20 cellular contexts compared by ENCODE assay signal in the genomic region with DNA sequence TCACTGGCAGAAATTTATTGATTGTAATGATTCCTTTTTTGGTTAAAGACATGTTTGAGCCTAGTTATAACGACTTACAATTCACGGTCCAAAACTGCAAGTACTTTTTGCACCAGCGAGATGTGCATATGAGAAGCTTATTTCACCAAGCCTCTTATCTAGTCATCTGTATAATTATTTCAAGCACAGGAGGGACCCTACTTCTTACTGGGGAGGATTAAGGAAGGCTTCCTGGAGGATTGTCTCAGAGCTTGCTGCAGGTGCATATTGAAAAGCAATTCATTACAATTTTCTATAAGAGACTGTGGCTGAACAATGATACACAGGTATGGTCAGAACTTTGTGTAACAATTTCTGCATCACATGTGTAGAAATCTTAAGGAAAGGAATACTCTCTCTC.
DNase-seq lines count a peak whose midpoint lies in the region; ATAC-seq and TF ChIP-seq lines count a peak whose summit lies in the region.
"Had no signal": no experiment of that assay in that cellular context is flagged by ENCODE, and none has a peak within 500 bp of the region (broad histone marks: within the 10 kb centered on the region; RNA-seq: fewer than 3 reads in every experiment).

No MANE protein-coding gene starts in this region.

- peaks cover 20% of the 10 kb centered on the region for H3K4me1 Mint-ChIP-seq in GM23338
- peaks cover 50% of the 10 kb centered on the region for H3K4me1 Mint-ChIP-seq in nephron
- H3K4me1 Mint-ChIP-seq in stimulated activated effector memory CD8-positive, alpha-beta T cell treated with anti-CD3 and anti-CD28 coated beads, Interleukin-12 subunit alpha, Interleukin-12 subunit beta, amount 100 ng/mL, for 72 hours: no peaks in the 10 kb centered on the region
- H3K4me1 Mint-ChIP-seq: CD14-positive monocyte had no signal

- no peak for ATAC-seq in GM23338
- no peak for ATAC-seq in HG03196 (IDR thresholded peaks at IDR 0.05; ENCODE audit: unreplicated experiment)
- ATAC-seq in stimulated activated effector memory CD8-positive, alpha-beta T cell treated with anti-CD3 and anti-CD28 coated beads, Interleukin-12 subunit alpha, Interleukin-12 subunit beta, amount 100 ng/mL, for 72 hours: no peak
- ATAC-seq: A549 had no signal

- no peaks in the 10 kb centered on the region for H4K20me1 ChIP-seq in GM23338 (replicated peaks; ENCODE audit: insufficient read depth)
- H4K20me1 ChIP-seq: BLaER1 treated with 17β-estradiol and CSF1 and Interleukin-3, amounts not matched to agents 10 nM and 100 nM had no signal

- H3K9me3 Mint-ChIP-seq in GM23338 (no peaks in the 10 kb centered on the region; the same call in 2 of the 3 replicates), nephron (no peaks in the 10 kb centered on the region)
- no peaks in the 10 kb centered on the region for H3K9me3 Mint-ChIP-seq in stimulated activated effector memory CD8-positive, alpha-beta T cell treated with anti-CD3 and anti-CD28 coated beads, Interleukin-12 subunit alpha, Interleukin-12 subunit beta, amount 100 ng/mL, for 72 hours
- H3K9me3 Mint-ChIP-seq: CD14-positive monocyte; CD4-positive, alpha-beta T cell; CD8-positive, alpha-beta memory T cell had no signal

- no peak overlapping the region for H3K4me2 ChIP-seq in GM23338
- H3K4me2 ChIP-seq: A549; BLaER1 treated with 17β-estradiol and CSF1 and Interleukin-3, amounts not matched to agents 10 nM and 100 nM had no signal

- H3K79me2 ChIP-seq in GM23338 (replicated peaks; ENCODE audit: insufficient read depth): no peaks in the 10 kb centered on the region

- no peak overlapping the region for H3K4me3 ChIP-seq in GM23338
- H3K4me3 ChIP-seq: A549; BLaER1 treated with 17β-estradiol and CSF1 and Interleukin-3, amounts not matched to agents 10 nM and 100 nM had no signal

- H3K4me3 Mint-ChIP-seq in GM23338: no peak overlapping the region
- no peak overlapping the region for H3K4me3 Mint-ChIP-seq in nephron
- H3K4me3 Mint-ChIP-seq in stimulated activated effector memory CD8-positive, alpha-beta T cell treated with anti-CD3 and anti-CD28 coated beads, Interleukin-12 subunit alpha, Interleukin-12 subunit beta, amount 100 ng/mL, for 72 hours: no peak overlapping the region
- H3K4me3 Mint-ChIP-seq: CD14-positive monocyte; CD4-positive, alpha-beta T cell; CD8-positive, alpha-beta memory T cell had no signal

- H3K36me3 Mint-ChIP-seq in GM23338 (ENCODE audit: low read depth) (no peaks in the 10 kb centered on the region), nephron (ENCODE audit: low read depth) (no peaks in the 10 kb centered on the region)
- H3K36me3 Mint-ChIP-seq in stimulated activated effector memory CD8-positive, alpha-beta T cell treated with anti-CD3 and anti-CD28 coated beads, Interleukin-12 subunit alpha, Interleukin-12 subunit beta, amount 100 ng/mL, for 72 hours: no peaks in the 10 kb centered on the region
- H3K36me3 Mint-ChIP-seq: CD14-positive monocyte; CD8-positive, alpha-beta memory T cell had no signal

- no peaks in the 10 kb centered on the region for H3F3A ChIP-seq in GM23338 (replicated peaks; ENCODE audit: low read depth)

- no peaks in the 10 kb centered on the region for H3K36me3 ChIP-seq in GM23338 (ENCODE audit: insufficient read depth)
- H3K36me3 ChIP-seq: BE2C; BLaER1 treated with 17β-estradiol and CSF1 and Interleukin-3, amounts not matched to agents 10 nM and 100 nM had no signal

- peaks cover 20% of the 10 kb centered on the region for H3K4me1 ChIP-seq in GM23338 (ENCODE audit: insufficient read depth)
- H3K4me1 ChIP-seq: A549; BE2C; BLaER1 treated with 17β-estradiol and CSF1 and Interleukin-3, amounts not matched to agents 10 nM and 100 nM had no signal

- H2AFZ ChIP-seq in GM23338: peak overlapping the region; percentile 12; the same call in 1 of the 2 replicates

- H3K27ac Mint-ChIP-seq in GM23338: no peak overlapping the region
- peak overlapping the region; percentile 13 to 44 (median 38) for H3K27ac Mint-ChIP-seq in nephron
- H3K27ac Mint-ChIP-seq in stimulated activated effector memory CD8-positive, alpha-beta T cell treated with anti-CD3 and anti-CD28 coated beads, Interleukin-12 subunit alpha, Interleukin-12 subunit beta, amount 100 ng/mL, for 72 hours: no peak overlapping the region
- H3K27ac Mint-ChIP-seq: CD14-positive monocyte; CD4-positive, alpha-beta T cell; CD8-positive, alpha-beta memory T cell had no signal

- H3K27ac ChIP-seq in GM23338 (ENCODE audit: low read depth): no peak overlapping the region
- H3K27ac ChIP-seq: A549; BLaER1 treated with 17β-estradiol and CSF1 and Interleukin-3, amounts not matched to agents 10 nM and 100 nM had no signal

- H3K27me3 Mint-ChIP-seq in GM23338 (ENCODE audit: insufficient read depth, low read depth, poor library complexity) (peaks cover 2% of the 10 kb centered on the region), nephron (ENCODE audit: low read depth) (peaks cover 3% of the 10 kb centered on the region)
- H3K27me3 Mint-ChIP-seq: CD4-positive, alpha-beta T cell had no signal

- no peak for TF ChIP-seq CTCF in GM23338 (conservative IDR thresholded peaks at IDR 0.05; ENCODE audit: low read depth in 2 of 2)
- no peak for TF ChIP-seq CTCF in nephron (IDR thresholded peaks at IDR 0.05; ENCODE audit: unreplicated experiment in 3 of 3)

- no peaks in the 10 kb centered on the region for H3K27me3 ChIP-seq in GM23338 (ENCODE audit: insufficient read depth)
- H3K27me3 ChIP-seq: BE2C; BLaER1 treated with 17β-estradiol and CSF1 and Interleukin-3, amounts not matched to agents 10 nM and 100 nM had no signal

- DNase-seq in D341Med (ENCODE audit: low spot score) (peak; percentile 58), GM23338 (ENCODE audit: low spot score) (no peak), NCI-H82 treated with DMSO at 0.1 percent for 48 hours (lab: John Stamatoyannopoulos, UW; ENCODE audit: unreplicated experiment) (peak; percentile 46)
- no peak for DNase-seq in stimulated activated effector memory CD8-positive, alpha-beta T cell treated with anti-CD3 and anti-CD28 coated beads, Interleukin-12 subunit alpha, Interleukin-12 subunit beta, amount 100 ng/mL, for 72 hours (ENCODE audit: low spot score in 2 of 2)
- DNase-seq in activated effector memory CD4-positive, alpha-beta T cell treated with anti-CD3 and anti-CD28 coated beads, Interleukin-2, amount 50 U/mL, for 16 hours: no peak
- DNase-seq: 8988T; ACHN; AML-193; BE2C; CD4-positive, alpha-beta T cell; CD8-positive, alpha-beta memory T cell; DMS153; DND-41; H7; HCEC 1CT had no signal

- H3K9me2 ChIP-seq in GM23338 (ENCODE audit: insufficient read depth): no peaks in the 10 kb centered on the region

TF ChIP-seq in GM23338, 12 proteins besides CTCF, POLR2A, EP300 and RAD21 (continues in another document):
- TF ChIP-seq NANOG (IDR thresholded peaks at IDR 0.05; ENCODE audit: borderline replicate concordance) (no peak), EZH2phosphoT487 (IDR thresholded peaks at IDR 0.05; ENCODE audit: unreplicated experiment) (no peak), CREB1 (CRISPR knock-in tag; IDR thresholded peaks at IDR 0.05; ENCODE audit: low read depth) (no peak)

Comparison
In these comparisons a context has a peak if more than half of its experiments do, and no peak if none do; other contexts are left out.
1. DNase-seq: peak in D341Med (single experiment) and NCI-H82 treated with DMSO at 0.1 percent for 48 hours (single experiment); none in GM23338 (single experiment), stimulated activated effector memory CD8-positive, alpha-beta T cell treated with anti-CD3 and anti-CD28 coated beads, Interleukin-12 subunit alpha, Interleukin-12 subunit beta, amount 100 ng/mL, for 72 hours (0 of 2) and activated effector memory CD4-positive, alpha-beta T cell treated with anti-CD3 and anti-CD28 coated beads, Interleukin-2, amount 50 U/mL, for 16 hours (single experiment).
2. H3K27ac Mint-ChIP-seq: peak in nephron (3 of 3); none in GM23338 (single experiment) and stimulated activated effector memory CD8-positive, alpha-beta T cell treated with anti-CD3 and anti-CD28 coated beads, Interleukin-12 subunit alpha, Interleukin-12 subunit beta, amount 100 ng/mL, for 72 hours (single experiment).